ENCODE assay signal across 18 cellular contexts in genomic region chr12:24227550-24227949, GRCh38.
DNase-seq lines count a peak whose midpoint lies in the region; ATAC-seq and TF ChIP-seq lines count a peak whose summit lies in the region.
"Had no signal": no experiment of that assay in that cellular context is flagged by ENCODE, and none has a peak within 500 bp of the region (broad histone marks: within the 10 kb centered on the region; RNA-seq: fewer than 3 reads in every experiment).

No MANE protein-coding gene starts in this region.

- H3K36me3 ChIP-seq in mesodermal cell (ENCODE audit: control insufficient read depth, insufficient read depth, low read length): no peaks in the 10 kb centered on the region
- no peaks in the 10 kb centered on the region for H3K36me3 ChIP-seq in adrenal gland (replicated peaks in 1 of 2)

- no peak for ATAC-seq in GM21619 (IDR thresholded peaks at IDR 0.05; ENCODE audit: unreplicated experiment)
- ATAC-seq: WTC11 had no signal

- peaks cover 35% of the 10 kb centered on the region for H3K4me1 ChIP-seq in mesodermal cell (ENCODE audit: control insufficient read depth, insufficient read depth, low read length, poor library complexity, severe bottlenecking)
- no peaks in the 10 kb centered on the region for H3K4me1 ChIP-seq in adrenal gland (replicated peaks in 1 of 2)

- DNase-seq in DMS53 treated with DMSO at 0.1 percent for 48 hours (lab: John Stamatoyannopoulos, UW; ENCODE audit: unreplicated experiment) (peak; percentile 88), epithelial cell of esophagus (ENCODE audit: low read depth) (peak; percentile 74), adrenal gland (no peak), GM19238 (ENCODE audit: insufficient read length, low spot score) (no peak), DMS153 (lab: John Stamatoyannopoulos, UW) (no peak)
- DNase-seq: COR-L47; DND-41; effector memory CD4-positive, alpha-beta T cell; H7; NCI-H2029; NCI-H2227 treated with DMSO at 0.1 percent for 48 hours; NCI-H774; T-helper 9 cell had no signal

- TF ChIP-seq CTCF in epithelial cell of esophagus (IDR thresholded peaks at IDR 0.05; ENCODE audit: insufficient read depth, low read depth, low read length, missing control alignments) (no peak), adrenal gland (IDR thresholded peaks at IDR 0.05) (no peak)

- intact Hi-C loops in adrenal gland (cut with DNase I): no loop called here

- H3K4me3 ChIP-seq in epithelial cell of esophagus (ENCODE audit: low read length) (no peak overlapping the region), mesodermal cell (ENCODE audit: extremely low read depth, insufficient read depth, low read length, poor library complexity, severe bottlenecking) (no peak overlapping the region), adrenal gland (no peak overlapping the region)
- H3K4me3 ChIP-seq: skin epidermis had no signal

- H3K27ac ChIP-seq in angular gyrus (ENCODE audit: low read depth, low read length) (peak overlapping the region; percentile 52), mesodermal cell (ENCODE audit: low read depth, low read length, severe bottlenecking) (peak overlapping the region; percentile 36), adrenal gland (no peak overlapping the region)
- H3K27ac ChIP-seq: skin epidermis had no signal

- no peak for TF ChIP-seq POLR2A in adrenal gland (IDR thresholded peaks at IDR 0.05)

- no peaks in the 10 kb centered on the region for H3K27me3 ChIP-seq in adrenal gland

- H3K9me3 ChIP-seq in mesodermal cell (ENCODE audit: control insufficient read depth, low read length) (no peaks in the 10 kb centered on the region), adrenal gland (replicated peaks in 1 of 3) (no peaks in the 10 kb centered on the region)

- 62% methylated on average over 2 of the region's 5 CpGs; no CpG with 5 or more reads in 1 of the 2 experiments for WGBS in mesodermal cell (ENCODE audit: insufficient coverage in 2 of 2), 2 experiments
- 78 to 84% (median 80%) methylated on average over 5 of the region's 5 CpGs for WGBS in adrenal gland, 4 donors

Comparison
In these comparisons a context has a peak if more than half of its experiments do, and no peak if none do; other contexts are left out.
1. DNase-seq: peak in DMS53 treated with DMSO at 0.1 percent for 48 hours (single experiment) and epithelial cell of esophagus (single experiment); none in adrenal gland (0 of 7), GM19238 (single experiment) and DMS153 (single experiment).
2. H3K27ac ChIP-seq: peak in angular gyrus (single experiment) and mesodermal cell (single experiment); none in adrenal gland (0 of 5).